In genomic region chr21:20998456-20998789, GRCh38 we compare ENCODE assay signal across 8 cellular contexts. TPM values are rescaled to one million over a fixed set of nuclear protein-coding genes. Genes with fewer than 3 reads are reported as not detected.
A peak's percentile ranks its signal among the peaks of the same experiment; 100 is the strongest.
DNase-seq lines count a peak whose midpoint lies in the region; ATAC-seq and TF ChIP-seq lines count a peak whose summit lies in the region.

No MANE protein-coding gene starts in this region.

- H3K4me1 ChIP-seq in foreskin keratinocyte (no peaks in the 10 kb centered on the region), gastrocnemius medialis (peaks cover 6 to 7% of the 10 kb centered on the region in 2 donors)

- peak overlapping the region; percentile 51 to 68 (median 52) for H3K4me3 ChIP-seq in gastrocnemius medialis

- no peaks in the 10 kb centered on the region for H3K36me3 ChIP-seq in gastrocnemius medialis

- ATAC-seq in foreskin keratinocyte (peak; percentile 57), gastrocnemius medialis (peak; percentile 17 to 53)

- TF ChIP-seq POLR2A in gastrocnemius medialis (IDR thresholded peaks at IDR 0.05), result no peak

- intact Hi-C loops in gastrocnemius medialis (cut with DNase I; ENCODE audit: low total_unique reads), result no loop called here

- peak; percentile 63 for DNase-seq in DMS79 treated with DMSO at 0.1 percent for 48 hours (lab: John Stamatoyannopoulos, UW)
- DNase-seq in DMS79 (lab: John Stamatoyannopoulos, UW), result no peak
- peak; percentile 16 for DNase-seq in RWPE1 (ENCODE audit: low spot score)
- DNase-seq in foreskin keratinocyte, result peak in 1 of 2 donors; percentile 9
- no peak for DNase-seq in gastrocnemius medialis
- DNase-seq in NCI-H82 treated with DMSO at 0.1 percent for 48 hours (lab: John Stamatoyannopoulos, UW; ENCODE audit: unreplicated experiment), result no peak
- no peak for DNase-seq in NCI-H226
- DNase-seq in OCI-M1 (lab: John Stamatoyannopoulos, UW), result no peak

- peaks cover 22% of the 10 kb centered on the region for H3K27me3 ChIP-seq in foreskin keratinocyte
- peaks cover 13 to 18% (median 15%) of the 10 kb centered on the region in 3 donors for H3K27me3 ChIP-seq in gastrocnemius medialis

- H3K9me3 ChIP-seq in gastrocnemius medialis, result no peaks in the 10 kb centered on the region

- TF ChIP-seq CTCF in RWPE1 (conservative IDR thresholded peaks at IDR 0.05; ENCODE audit: low read depth), result no peak
- TF ChIP-seq CTCF in foreskin keratinocyte (conservative IDR thresholded peaks at IDR 0.05), result no peak
- TF ChIP-seq CTCF in gastrocnemius medialis (IDR thresholded peaks at IDR 0.05 in 4 of 5, conservative IDR thresholded peaks at IDR 0.05 in 1 of 5), result no peak

- in situ Hi-C loops in gastrocnemius medialis (cut with MboI; ENCODE audit: low sequenced_read_pairs in 4 of 4), result no loop called here

- CTCF ChIA-PET in RWPE1 (lab: Yijun Ruan, JAX), result interaction anchor here (0.5 to 0.7 kb wide), 2 partner anchors 375 to 1425 kb away, joined by 3 to 4 read pairs; no protein-coding TSS in a partner anchor

- POLR2A ChIA-PET in RWPE1 (lab: Yijun Ruan, JAX; ENCODE audit: low non-redundant PET), result no interaction called here

- no peak overlapping the region for H3K27ac ChIP-seq in RWPE1
- H3K27ac ChIP-seq in foreskin keratinocyte, result no peak overlapping the region
- H3K27ac ChIP-seq in gastrocnemius medialis, result no peak overlapping the region

RNA-seq across cellular contexts. Expression of gene NCAM2, which starts 0.2 kb away (rescaled TPM):
- total RNA-seq in foreskin keratinocyte, result not detected in 2 replicates
- polyA plus RNA-seq in foreskin keratinocyte, result not detected in 2 replicates
- 1 to 10 TPM in 1 of 4 donors, under 1 TPM in 3; 0.07 to 1.9 (median 0.65) TPM for total RNA-seq in gastrocnemius medialis

Comparison
In these comparisons a context has a peak if more than half of its experiments do, and no peak if none do; other contexts are left out.
1. DNase-seq: peak in DMS79 treated with DMSO at 0.1 percent for 48 hours (single experiment) and RWPE1 (single experiment); none in DMS79 (single experiment), gastrocnemius medialis (0 of 2), NCI-H82 treated with DMSO at 0.1 percent for 48 hours (single experiment), NCI-H226 (single experiment) and OCI-M1 (single experiment).